ENCODE assay signal across 13 cellular contexts in genomic region chrX:56788229-56788628, GRCh38. TPM values are rescaled to one million over a fixed set of nuclear protein-coding genes. Genes with fewer than 3 reads are reported as not detected.
DNase-seq lines count a peak whose midpoint lies in the region; ATAC-seq, FAIRE-seq and TF ChIP-seq lines count a peak whose summit lies in the region.
"Had no signal": no experiment of that assay in that cellular context is flagged by ENCODE, and none has a peak within 500 bp of the region (broad histone marks: within the 10 kb centered on the region; RNA-seq: fewer than 3 reads in every experiment).

No MANE protein-coding gene starts in this region.

- H3K27me3 ChIP-seq in stomach smooth muscle (ENCODE audit: control insufficient read depth in 1 of 2, insufficient read depth in 2 of 2, low read length in 2 of 2): no peaks in the 10 kb centered on the region
- no peaks in the 10 kb centered on the region for H3K27me3 ChIP-seq in PC-3 (ENCODE audit: low read length)

- H3K9me3 ChIP-seq in stomach smooth muscle (ENCODE audit: control insufficient read depth in 2 of 2, low read length in 2 of 2) (no peaks in the 10 kb centered on the region), PC-3 (ENCODE audit: low read length) (no peaks in the 10 kb centered on the region)

- no peak overlapping the region for H2AFZ ChIP-seq in PC-3 (ENCODE audit: low read length)

- no peak for TF ChIP-seq CTCF in PC-3 (conservative IDR thresholded peaks at IDR 0.05; ENCODE audit: low read depth, low read length)

- no TSS peak for BruUV-seq in PC-3 (replicated peaks; lab: Mats Ljungman, UMichigan)

- peak overlapping the region; percentile 46 for H3K27ac ChIP-seq in stomach smooth muscle (ENCODE audit: low read length)
- no peak overlapping the region for H3K27ac ChIP-seq in PC-3 (ENCODE audit: low read length)
- H3K27ac ChIP-seq: epithelial cell of prostate had no signal

- H3K9ac ChIP-seq in stomach smooth muscle (ENCODE audit: low read length in 2 of 2) (peak overlapping the region in 1 of 2 donors; percentile 42), PC-3 (ENCODE audit: low read length) (no peak overlapping the region)

- ATAC-seq in HG02588 (IDR thresholded peaks at IDR 0.05; ENCODE audit: unreplicated experiment) (no peak), PC-3 (no peak)

- H3F3A ChIP-seq in PC-3 (ENCODE audit: low read length, unreplicated experiment): no peaks in the 10 kb centered on the region

- H3K9me2 ChIP-seq in PC-3 (replicated peaks; ENCODE audit: low read length): no peaks in the 10 kb centered on the region

- DNase-seq in NCI-H748 (lab: John Stamatoyannopoulos, UW; ENCODE audit: unreplicated experiment) (peak; percentile 36), NCI-H748 treated with DMSO at 0.1 percent for 48 hours (lab: John Stamatoyannopoulos, UW) (no peak), NOMO-1 treated with DMSO at 0.1 percent for 48 hours (lab: John Stamatoyannopoulos, UW; ENCODE audit: unreplicated experiment) (peak; percentile 59), globus pallidus (ENCODE audit: low spot score) (peak; percentile 55), RCC 7860 (ENCODE audit: low spot score) (no peak), PC-3 (no peak)
- DNase-seq: DMS153; NCI-H2081 treated with DMSO at 0.1 percent for 48 hours; stimulated activated CD4-positive, alpha-beta T cell treated with anti-CD3 and anti-CD28 coated beads, Interleukin-12 subunit alpha, Interleukin-12 subunit beta, amount 100 ng/mL, for 4 hours had no signal

- FAIRE-seq in RCC 7860 (lab: Jason Lieb, UNC): no peak
- FAIRE-seq: A204.1 had no signal

- H3K4me3 ChIP-seq in stomach smooth muscle (ENCODE audit: low read length in 2 of 2) (peak overlapping the region in 1 of 2 donors; percentile 55), PC-3 (ENCODE audit: low read length) (no peak overlapping the region)

- no peak overlapping the region for H3K4me2 ChIP-seq in PC-3 (ENCODE audit: low read length)

- no peaks in the 10 kb centered on the region for H3K79me2 ChIP-seq in PC-3 (ENCODE audit: low read length)

- POLR2A ChIA-PET in PC-3 (lab: Charles Lee; ENCODE audit: unreplicated experiment): no interaction called here

- CTCF ChIA-PET in PC-3 (lab: Charles Lee): no interaction called here

- peaks cover 8% of the 10 kb centered on the region for H3K4me1 ChIP-seq in stomach smooth muscle (ENCODE audit: control insufficient read depth, insufficient read depth, low read length)
- no peaks in the 10 kb centered on the region; the same call in 1 of the 2 replicates for H3K4me1 ChIP-seq in PC-3 (ENCODE audit: insufficient read depth, low read length)

- intact Hi-C loops in PC-3 (cut with micrococcal nuclease): no loop called here

- H4K20me1 ChIP-seq in PC-3 (ENCODE audit: low read length): no peaks in the 10 kb centered on the region

- no peaks in the 10 kb centered on the region for H3K36me3 ChIP-seq in stomach smooth muscle (ENCODE audit: control insufficient read depth in 2 of 2, insufficient read depth in 2 of 2, low read length in 2 of 2)
- no peaks in the 10 kb centered on the region for H3K36me3 ChIP-seq in PC-3 (ENCODE audit: low read depth, low read length)

RNA-seq across cellular contexts. Expression of gene NBDY, which starts 59.2 kb away (rescaled TPM):
- total RNA-seq in PC-3 (2014; rRNA removed): 9.7 and 13.6 TPM in 2 replicates

Comparison
In these comparisons a context has a peak if more than half of its experiments do, and no peak if none do; other contexts are left out.
1. DNase-seq: peak in NCI-H748 (single experiment), NOMO-1 treated with DMSO at 0.1 percent for 48 hours (single experiment) and globus pallidus (single experiment); none in NCI-H748 treated with DMSO at 0.1 percent for 48 hours (single experiment), RCC 7860 (single experiment) and PC-3 (single experiment).